In genomic region chr2:38551746-38552145, GRCh38 we compare ENCODE assay signal across 1 cellular context.
TF ChIP-seq lines count a peak whose summit lies in the region.

No MANE protein-coding gene starts in this region.

TF ChIP-seq in HepG2, 621 proteins besides CTCF, POLR2A, EP300 and RAD21:
- TF ChIP-seq FOXA1 (IDR thresholded peaks at IDR 0.05) = no peak
- TF ChIP-seq FOXA1 (CRISPR knock-in tag; IDR thresholded peaks at IDR 0.05) = no peak
- no peak for TF ChIP-seq ZNF292 (CRISPR knock-in tag; IDR thresholded peaks at IDR 0.05; ENCODE audit: borderline replicate concordance, low read depth)
- TF ChIP-seq RBM22 (optimal IDR thresholded peaks at IDR 0.05; ENCODE audit: low read length) = peak; percentile 57
- peak; percentile 48; the same call in 1 of the 2 replicates for TF ChIP-seq POLR2G (IDR thresholded peaks at IDR 0.05; ENCODE audit: low read depth, low read length)
- TF ChIP-seq PHF5A (CRISPR knock-in tag; IDR thresholded peaks at IDR 0.05; ENCODE audit: low read depth, unreplicated experiment) = no peak
